1 cellular context compared by ENCODE assay signal in the genomic region with DNA sequence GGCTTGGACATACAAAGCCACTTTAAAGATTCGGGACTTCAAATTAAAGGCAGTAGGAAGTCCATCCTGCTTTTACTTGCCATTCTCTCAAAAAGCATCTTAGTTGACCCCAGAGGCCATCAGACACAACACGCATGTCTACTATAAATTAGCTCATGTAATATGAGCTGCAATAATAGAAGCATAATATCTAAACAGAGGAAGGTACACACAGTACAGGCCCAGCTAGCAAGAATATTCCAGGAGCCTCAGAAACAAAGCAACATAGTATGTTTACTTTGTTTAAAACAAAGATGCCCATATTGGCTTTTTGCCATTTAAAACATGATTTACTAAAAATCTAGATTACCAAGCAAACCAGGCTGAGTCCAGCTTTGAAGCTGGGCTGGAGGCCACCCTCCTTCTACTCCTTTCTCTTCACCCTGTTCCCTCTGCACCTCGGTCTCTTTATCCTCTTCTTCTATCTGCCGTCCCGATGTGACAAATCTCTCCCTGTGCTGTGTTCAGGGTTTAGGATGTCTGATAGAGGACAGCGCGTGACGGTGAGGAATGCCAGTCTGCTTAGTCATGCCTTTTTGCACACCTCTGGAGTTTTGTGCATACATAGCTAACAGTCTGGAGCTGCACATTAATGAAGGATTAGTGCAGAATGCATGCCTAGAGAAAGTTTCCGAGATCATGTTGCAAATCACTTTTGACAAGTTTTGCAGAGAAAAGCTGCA.
A peak's percentile ranks its signal among the peaks of the same experiment; 100 is the strongest.
TF ChIP-seq lines count a peak whose summit lies in the region.

No MANE protein-coding gene starts in this region.

TF ChIP-seq in HEK293, 187 proteins besides CTCF, POLR2A, EP300 and RAD21 (continued from another document):
- TF ChIP-seq PRDM10 (tag by site-specific recombination; IDR thresholded peaks at IDR 0.05), result peak; percentile 29
- TF ChIP-seq ZNF600 (tag by site-specific recombination; IDR thresholded peaks at IDR 0.05), result peak; percentile 36; the same call in 1 of the 2 replicates
TF ChIP-seq in HEK293: peak in this region for 7.
